ENCODE assay signal across 10 cellular contexts in genomic region chr3:75171632-75172230, GRCh38.
DNase-seq lines count a peak whose midpoint lies in the region; ATAC-seq, FAIRE-seq and TF ChIP-seq lines count a peak whose summit lies in the region.
"Had no signal": no experiment of that assay in that cellular context is flagged by ENCODE, and none has a peak within 500 bp of the region (broad histone marks: within the 10 kb centered on the region; RNA-seq: fewer than 3 reads in every experiment).

No MANE protein-coding gene starts in this region.

- DNase-seq in COLO829 (ENCODE audit: low spot score) (peak; percentile 23), HS-5 (ENCODE audit: low read depth) (peak; percentile 11), kidney glomerular epithelial cell (lab: John Stamatoyannopoulos, UW) (peak; percentile 22), mucosa of descending colon (no peak), urothelium cell line (ENCODE audit: low spot score) (no peak)

- H3K9me3 ChIP-seq in mucosa of descending colon = no peaks in the 10 kb centered on the region

- peak; percentile 65 for FAIRE-seq in TTC549 (lab: Jason Lieb, UNC)
- FAIRE-seq in urothelium cell line (lab: Jason Lieb, UNC) = no peak
- FAIRE-seq: GM18507 had no signal

- no peaks in the 10 kb centered on the region for H3K4me1 ChIP-seq in mucosa of descending colon (ENCODE audit: low read depth)

- intact Hi-C loops in mucosa of descending colon (cut with DNase I, micrococcal nuclease) = no loop called here

- TF ChIP-seq CTCF in mucosa of descending colon (IDR thresholded peaks at IDR 0.05) = no peak

- ATAC-seq in mucosa of descending colon = no peak
- no peak for ATAC-seq in HG03039 (IDR thresholded peaks at IDR 0.05; ENCODE audit: unreplicated experiment)
- no peak for ATAC-seq in HG03457 (IDR thresholded peaks at IDR 0.05; ENCODE audit: unreplicated experiment)

- H3K36me3 ChIP-seq in mucosa of descending colon (ENCODE audit: low read depth) = no peaks in the 10 kb centered on the region

- no peak overlapping the region for H3K4me3 ChIP-seq in mucosa of descending colon
- H3K4me3 ChIP-seq: SK-N-MC had no signal

Comparison
In these comparisons a context has a peak if more than half of its experiments do, and no peak if none do; other contexts are left out.
1. DNase-seq: peak in COLO829 (single experiment), HS-5 (single experiment) and kidney glomerular epithelial cell (single experiment); none in mucosa of descending colon (0 of 3) and urothelium cell line (single experiment).